Comparison of ENCODE assay signal across 26 cellular contexts in the genomic region with DNA sequence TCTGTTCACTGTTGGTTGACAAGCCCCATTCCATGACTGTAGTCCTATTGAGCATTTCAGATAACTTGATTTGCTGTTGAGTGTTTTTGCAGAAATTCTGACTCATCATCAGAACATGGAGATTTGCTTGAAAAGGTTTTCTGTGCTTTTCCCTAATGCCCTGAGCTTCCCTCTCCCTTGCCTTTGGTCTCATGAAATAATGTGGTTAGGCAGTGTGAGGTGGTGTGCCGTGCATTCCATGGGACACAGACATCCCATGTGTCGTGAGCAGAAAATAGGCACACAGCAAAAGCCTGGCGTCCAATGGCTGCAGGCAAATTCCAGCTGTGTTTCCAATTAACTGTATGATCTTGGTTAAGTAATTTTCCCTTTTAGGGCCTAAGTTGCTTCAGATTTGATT.
DNase-seq lines count a peak whose midpoint lies in the region; ATAC-seq and TF ChIP-seq lines count a peak whose summit lies in the region.
"Had no signal": no experiment of that assay in that cellular context is flagged by ENCODE, and none has a peak within 500 bp of the region (broad histone marks: within the 10 kb centered on the region; RNA-seq: fewer than 3 reads in every experiment).

No MANE protein-coding gene starts in this region.

- H3K27me3 Mint-ChIP-seq in chondrocyte (ENCODE audit: low read depth), result no peaks in the 10 kb centered on the region
- H3K27me3 Mint-ChIP-seq: naive B cell; stimulated activated naive CD8-positive, alpha-beta T cell treated with anti-CD3 and anti-CD28 coated beads, Interleukin-15, Interleukin-2, amounts not matched to agents 100 ng/mL and 50 ng/mL, for 24 hours had no signal

- peaks cover 14% of the 10 kb centered on the region for H3K9me3 Mint-ChIP-seq in chondrocyte (ENCODE audit: low read depth)
- H3K9me3 Mint-ChIP-seq: activated T-helper 1 cell treated with anti-CD3 and anti-CD28 coated beads, Interleukin-12 subunit alpha, Interleukin-12 subunit beta, Interleukin-2, Interleukin-4 antibody, amounts not matched to agents 30 ng/mL and 10 ng/mL and 1 ng/mL, durations not matched to agents 14 hours and 24 hours and 36 hours; stimulated activated naive CD8-positive, alpha-beta T cell treated with anti-CD3 and anti-CD28 coated beads, Interleukin-15, Interleukin-2, amounts not matched to agents 100 ng/mL and 50 ng/mL, for 24 hours had no signal

- H3K4me3 ChIP-seq in adrenal gland, result no peak overlapping the region
- H3K4me3 ChIP-seq: A549, dorsolateral prefrontal cortex, GM23248 had no signal

- peaks cover 0 to 5% of the 10 kb centered on the region in 2 donors for H3K4me1 ChIP-seq in adrenal gland (replicated peaks in 1 of 2)
- H3K4me1 ChIP-seq: A549, BE2C had no signal

- H3K27ac ChIP-seq in adrenal gland, result no peak overlapping the region
- H3K27ac ChIP-seq: A549, dorsolateral prefrontal cortex, GM23248, RWPE1 had no signal

- TF ChIP-seq POLR2A in adrenal gland (IDR thresholded peaks at IDR 0.05), result no peak

- no peak for TF ChIP-seq CTCF in chondrocyte (IDR thresholded peaks at IDR 0.05)
- TF ChIP-seq CTCF in adrenal gland (IDR thresholded peaks at IDR 0.05), result no peak

- ATAC-seq in HG03439 (IDR thresholded peaks at IDR 0.05; ENCODE audit: unreplicated experiment), result no peak
- ATAC-seq: A549 had no signal

- DNase-seq in COLO829 (ENCODE audit: low spot score), result peak; percentile 15
- peak; percentile 93 for DNase-seq in RPMI7951 (ENCODE audit: low read depth)
- DNase-seq in chondrocyte (ENCODE audit: low spot score), result no peak
- peak; percentile 70 for DNase-seq in myocyte (ENCODE audit: low read depth)
- no peak for DNase-seq in HK-2 (ENCODE audit: unreplicated experiment)
- DNase-seq in adrenal gland, result no peak
- no peak for DNase-seq in superior temporal gyrus (ENCODE audit: extremely low spot score)
- DNase-seq: activated CD4-positive, alpha-beta T cell treated with anti-CD3 and anti-CD28 coated beads, Interleukin-2, amount 50 U/mL, for 48 hours; activated CD4-positive, CD25-positive, alpha-beta regulatory T cell treated with anti-CD3 and anti-CD28 coated beads, Interleukin-2, amount 50 U/mL, for 72 hours; activated naive CD4-positive, alpha-beta T cell treated with Interleukin-2 at 50 U/mL for 16 hours; BE2C; DMS153; dorsolateral prefrontal cortex; GM23248; IMR-90; naive B cell; NCI-H1694 treated with DMSO at 0.1 percent for 48 hours; NCI-H446 treated with DMSO at 0.1 percent for 48 hours; NCI-H774; stimulated activated CD4-positive, alpha-beta T cell treated with anti-CD3 and anti-CD28 coated beads, Interleukin-1b, Interleukin-23, amount 100 ng/mL, for 48 hours; stimulated activated CD8-positive, alpha-beta memory T cell treated with anti-CD3 and anti-CD28 coated beads, Interleukin-4, amount 100 ng/mL, for 48 hours had no signal

- H3K27ac Mint-ChIP-seq in chondrocyte (ENCODE audit: unreplicated experiment), result peak overlapping the region; percentile 27
- H3K27ac Mint-ChIP-seq: activated T-helper 1 cell treated with anti-CD3 and anti-CD28 coated beads, Interleukin-12 subunit alpha, Interleukin-12 subunit beta, Interleukin-2, Interleukin-4 antibody, amounts not matched to agents 30 ng/mL and 10 ng/mL and 1 ng/mL, durations not matched to agents 14 hours and 24 hours and 36 hours; naive B cell; stimulated activated naive CD8-positive, alpha-beta T cell treated with anti-CD3 and anti-CD28 coated beads, Interleukin-15, Interleukin-2, amounts not matched to agents 100 ng/mL and 50 ng/mL, for 24 hours had no signal

- 95 to 98% (median 96%) methylated on average over 3 of the region's 3 CpGs for WGBS in adrenal gland, 4 donors

- H3K36me3 ChIP-seq in adrenal gland (replicated peaks in 1 of 2), result no peaks in the 10 kb centered on the region
- H3K36me3 ChIP-seq: BE2C had no signal

- H3K9me3 ChIP-seq in adrenal gland (replicated peaks in 1 of 3), result no peaks in the 10 kb centered on the region
- H3K9me3 ChIP-seq: A549, BE2C had no signal

- H3K36me3 Mint-ChIP-seq in chondrocyte (ENCODE audit: low read depth), result no peaks in the 10 kb centered on the region
- H3K36me3 Mint-ChIP-seq: naive B cell had no signal

- H3K27me3 ChIP-seq in adrenal gland, result no peaks in the 10 kb centered on the region
- H3K27me3 ChIP-seq: BE2C, dorsolateral prefrontal cortex had no signal

- H3K4me1 Mint-ChIP-seq in chondrocyte (ENCODE audit: low read depth), result peaks cover 30% of the 10 kb centered on the region

- H3K4me3 Mint-ChIP-seq in chondrocyte (ENCODE audit: unreplicated experiment), result no peak overlapping the region
- H3K4me3 Mint-ChIP-seq: activated T-helper 1 cell treated with anti-CD3 and anti-CD28 coated beads, Interleukin-12 subunit alpha, Interleukin-12 subunit beta, Interleukin-2, Interleukin-4 antibody, amounts not matched to agents 30 ng/mL and 10 ng/mL and 1 ng/mL, durations not matched to agents 14 hours and 24 hours and 36 hours; naive B cell; stimulated activated naive CD8-positive, alpha-beta T cell treated with anti-CD3 and anti-CD28 coated beads, Interleukin-15, Interleukin-2, amounts not matched to agents 100 ng/mL and 50 ng/mL, for 24 hours had no signal

- intact Hi-C loops in adrenal gland (cut with DNase I), result no loop called here

Comparison
In these comparisons a context has a peak if more than half of its experiments do, and no peak if none do; other contexts are left out.
1. DNase-seq: peak in COLO829 (single experiment), RPMI7951 (single experiment) and myocyte (single experiment); none in chondrocyte (single experiment), HK-2 (single experiment), adrenal gland (0 of 7) and superior temporal gyrus (single experiment).